ENCODE assay signal across 19 cellular contexts in the genomic region with DNA sequence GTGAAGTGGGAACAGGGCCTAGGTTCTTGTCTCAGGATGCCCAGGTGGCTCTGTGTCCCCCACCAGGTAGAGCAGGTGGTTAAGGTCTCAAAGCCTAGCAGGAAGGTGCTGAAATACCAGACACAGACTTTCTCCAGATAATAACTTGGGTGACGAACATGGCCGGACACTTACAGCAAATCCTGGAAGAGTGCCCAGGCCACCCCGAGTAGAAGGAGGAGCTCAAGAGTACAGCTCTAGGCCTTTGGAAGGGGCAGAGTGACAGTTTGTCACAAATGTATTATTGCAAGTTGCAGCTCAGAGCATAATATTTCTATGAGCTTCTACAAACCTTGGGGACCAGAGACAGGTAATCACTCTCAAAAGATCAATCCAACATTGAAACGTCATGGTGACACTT.
"Had no signal": no experiment of that assay in that cellular context is flagged by ENCODE, and none has a peak within 500 bp of the region (broad histone marks: within the 10 kb centered on the region; RNA-seq: fewer than 3 reads in every experiment).

No MANE protein-coding gene starts in this region.

- H3K36me3 ChIP-seq: gastroesophageal sphincter, neutrophil, ovary, sigmoid colon, stomach, tibial artery had no signal

- H3K27ac ChIP-seq: gastroesophageal sphincter, hepatocyte, neutrophil, ovary, sigmoid colon, stomach, tibial artery had no signal

- H3K9me3 ChIP-seq: neutrophil, ovary, sigmoid colon, tibial artery had no signal

- ATAC-seq: activated naive CD4-positive, alpha-beta T cell treated with anti-CD3 and anti-CD28 coated beads, Interleukin-2, amount 50 U/mL, for 72 hours; activated T-cell treated with anti-CD3 and anti-CD28 coated beads, Interleukin-2, amount 50 U/mL, for 72 hours; gastroesophageal sphincter; stimulated activated naive B cell treated with anti-CD40 and anti-IgM and Interleukin-4, amounts not matched to agents 10 μg/mL and 1 μg/mL and 100 μg/mL, for 72 hours had no signal

- H3K4me1 ChIP-seq: gastroesophageal sphincter, tibial artery had no signal

- H3K27me3 ChIP-seq: gastroesophageal sphincter, hepatocyte, neutrophil, ovary, sigmoid colon, stomach, tibial artery had no signal

- DNase-seq: activated CD4-positive, alpha-beta T cell treated with anti-CD3 and anti-CD28 coated beads for 4 hours; activated CD4-positive, alpha-beta T cell treated with anti-CD3 and anti-CD28 coated beads, Interleukin-2, amount 50 U/mL, for 4 hours; activated naive CD4-positive, alpha-beta T cell; activated T-cell treated with anti-CD3 and anti-CD28 coated beads for 4 hours; activated T-cell treated with anti-CD3 and anti-CD28 coated beads, Interleukin-2, amount 50 U/mL, for 72 hours; cortex of kidney; naive B cell; nephron progenitor cell; ovary; sigmoid colon; small intestine; stimulated activated CD4-positive, alpha-beta T cell treated with anti-CD3 and anti-CD28 coated beads, Interleukin-2, amount 100 ng/mL, for 24 hours; stimulated activated naive B cell treated with anti-CD40 and anti-IgM and Interleukin-4, amounts not matched to agents 10 μg/mL and 1 μg/mL and 100 μg/mL, for 72 hours; stomach; tibial artery had no signal

- H3K4me3 ChIP-seq: gastroesophageal sphincter, hepatocyte, ovary, sigmoid colon, stomach, tibial artery had no signal
